Comparison of ENCODE assay signal across 9 cellular contexts in genomic region chr4:153523941-153524386, GRCh38. TPM values are rescaled to one million over a fixed set of nuclear protein-coding genes. Genes with fewer than 3 reads are reported as not detected.
DNase-seq lines count a peak whose midpoint lies in the region; ATAC-seq and TF ChIP-seq lines count a peak whose summit lies in the region.
"Had no signal": no experiment of that assay in that cellular context is flagged by ENCODE, and none has a peak within 500 bp of the region (broad histone marks: within the 10 kb centered on the region; RNA-seq: fewer than 3 reads in every experiment).

No MANE protein-coding gene starts in this region.

- no peak for TF ChIP-seq CTCF in epithelial cell of esophagus (IDR thresholded peaks at IDR 0.05; ENCODE audit: insufficient read depth, low read depth, low read length, missing control alignments)

- H3K27ac Mint-ChIP-seq in activated T-cell treated with anti-CD3 and anti-CD28 coated beads, Interleukin-2, amount 50 U/mL, for 24 hours, result peak overlapping the region; percentile 98
- H3K27ac Mint-ChIP-seq in T-cell, result peak overlapping the region; percentile 92 to 93
- H3K27ac Mint-ChIP-seq in stimulated activated memory B cell treated with anti-CD40 and anti-IgM and Interleukin-4, amounts not matched to agents 10 μg/mL and 1 μg/mL and 100 μg/mL, for 72 hours, result peak overlapping the region; percentile 86

- no peaks in the 10 kb centered on the region for H3K27me3 Mint-ChIP-seq in activated T-cell treated with anti-CD3 and anti-CD28 coated beads, Interleukin-2, amount 50 U/mL, for 24 hours
- H3K27me3 Mint-ChIP-seq in T-cell, result no peaks in the 10 kb centered on the region
- H3K27me3 Mint-ChIP-seq in stimulated activated memory B cell treated with anti-CD40 and anti-IgM and Interleukin-4, amounts not matched to agents 10 μg/mL and 1 μg/mL and 100 μg/mL, for 72 hours, result no peaks in the 10 kb centered on the region

- H3K4me1 Mint-ChIP-seq in activated T-cell treated with anti-CD3 and anti-CD28 coated beads, Interleukin-2, amount 50 U/mL, for 24 hours (ENCODE audit: low read depth), result peaks cover 96% of the 10 kb centered on the region
- peaks cover 96 to 99% (median 97%) of the 10 kb centered on the region in 3 donors for H3K4me1 Mint-ChIP-seq in T-cell
- H3K4me1 Mint-ChIP-seq in stimulated activated memory B cell treated with anti-CD40 and anti-IgM and Interleukin-4, amounts not matched to agents 10 μg/mL and 1 μg/mL and 100 μg/mL, for 72 hours, result peaks cover 94% of the 10 kb centered on the region

- H3K4me3 Mint-ChIP-seq in activated T-cell treated with anti-CD3 and anti-CD28 coated beads, Interleukin-2, amount 50 U/mL, for 24 hours, result peak overlapping the region; percentile 72
- peak overlapping the region; percentile 10 to 82 (median 39) for H3K4me3 Mint-ChIP-seq in T-cell
- peak overlapping the region; percentile 73 for H3K4me3 Mint-ChIP-seq in stimulated activated memory B cell treated with anti-CD40 and anti-IgM and Interleukin-4, amounts not matched to agents 10 μg/mL and 1 μg/mL and 100 μg/mL, for 72 hours

- no peak for DNase-seq in activated T-cell treated with anti-CD3 and anti-CD28 coated beads, Interleukin-2, amount 50 U/mL, for 24 hours
- no peak for DNase-seq in activated T-cell treated with anti-CD3 and anti-CD28 coated beads for 4 hours
- no peak for DNase-seq in T-cell
- peak; percentile 63 for DNase-seq in epithelial cell of esophagus (ENCODE audit: low read depth)
- no peak for DNase-seq in glomerular visceral epithelial cell (ENCODE audit: extremely low spot score)
- no peak for DNase-seq in NCI-H510A treated with DMSO at 0.1 percent for 48 hours (lab: John Stamatoyannopoulos, UW)
- DNase-seq: activated CD4-positive, alpha-beta T cell treated with anti-CD3 and anti-CD28 coated beads for 4 hours had no signal

- ATAC-seq in T-cell (replicated peaks in 1 of 4) (no peak), GM21717 (IDR thresholded peaks at IDR 0.05; ENCODE audit: unreplicated experiment) (no peak)
- no peak for ATAC-seq in stimulated activated memory B cell treated with anti-CD40 and anti-IgM and Interleukin-4, amounts not matched to agents 10 μg/mL and 1 μg/mL and 100 μg/mL, for 72 hours

- CTCF ChIA-PET in T-cell (lab: Charles Lee), result interaction anchor here (0.5 to 1.6 kb wide), 5 partner anchors 10 to 103 kb away, joined by 3 to 6 read pairs (median 3); no protein-coding TSS in a partner anchor

- H3K4me3 ChIP-seq in epithelial cell of esophagus (ENCODE audit: low read length), result no peak overlapping the region

- POLR2A ChIA-PET in T-cell (lab: Charles Lee), result no interaction called here

- peaks cover 60% of the 10 kb centered on the region for H3K36me3 Mint-ChIP-seq in activated T-cell treated with anti-CD3 and anti-CD28 coated beads, Interleukin-2, amount 50 U/mL, for 24 hours (ENCODE audit: low read depth)
- H3K36me3 Mint-ChIP-seq in T-cell, result peaks cover 15% of the 10 kb centered on the region
- H3K36me3 Mint-ChIP-seq in stimulated activated memory B cell treated with anti-CD40 and anti-IgM and Interleukin-4, amounts not matched to agents 10 μg/mL and 1 μg/mL and 100 μg/mL, for 72 hours, result peaks cover 18% of the 10 kb centered on the region

- H3K9me3 Mint-ChIP-seq in activated T-cell treated with anti-CD3 and anti-CD28 coated beads, Interleukin-2, amount 50 U/mL, for 24 hours, result peaks cover 3% of the 10 kb centered on the region
- H3K9me3 Mint-ChIP-seq in T-cell, result no peaks in the 10 kb centered on the region
- H3K9me3 Mint-ChIP-seq in stimulated activated memory B cell treated with anti-CD40 and anti-IgM and Interleukin-4, amounts not matched to agents 10 μg/mL and 1 μg/mL and 100 μg/mL, for 72 hours, result peaks cover 3% of the 10 kb centered on the region

RNA-seq across cellular contexts. Expression of gene TMEM131L, which starts 57.8 kb away (rescaled TPM):
- total RNA-seq in T-cell, result 100 to 1,000 TPM in 1 of 5 donors, 10 to 100 TPM in 4; 60.7 to 115 (median 72.6) TPM
